In the genomic region with DNA sequence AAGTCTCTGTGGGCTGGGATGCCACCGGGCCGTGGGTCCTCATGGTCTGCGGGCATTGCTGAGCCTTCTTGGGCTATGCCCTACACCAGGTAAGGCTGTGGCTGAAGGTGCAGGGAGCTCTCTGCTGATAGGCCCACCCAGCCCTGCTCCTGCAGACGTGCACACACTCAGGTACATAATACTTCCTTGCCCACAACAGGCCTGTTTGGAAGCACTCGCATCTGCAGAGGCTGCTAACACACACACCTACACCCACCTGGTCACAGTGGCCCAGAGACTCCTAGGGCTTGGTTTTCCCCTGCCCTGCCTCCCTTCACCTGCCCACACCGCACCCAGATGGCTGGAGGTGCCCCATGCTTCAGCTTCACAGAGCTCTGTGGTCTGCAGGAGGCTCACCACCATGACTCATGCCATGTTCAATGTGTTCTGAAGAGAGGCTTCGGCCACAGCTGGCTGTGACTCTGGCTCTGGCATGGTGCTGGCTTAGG, we compare ENCODE assay signal across 11 cellular contexts.
DNase-seq lines count a peak whose midpoint lies in the region; ATAC-seq and TF ChIP-seq lines count a peak whose summit lies in the region.
"Had no signal": no experiment of that assay in that cellular context is flagged by ENCODE, and none has a peak within 500 bp of the region (broad histone marks: within the 10 kb centered on the region; RNA-seq: fewer than 3 reads in every experiment).

No MANE protein-coding gene starts in this region.

- no peaks in the 10 kb centered on the region for H3K36me3 Mint-ChIP-seq in activated T-helper 1 cell treated with anti-CD3 and anti-CD28 coated beads, Interleukin-12 subunit alpha, Interleukin-12 subunit beta, Interleukin-2, Interleukin-4 antibody, amounts not matched to agents 30 ng/mL and 10 ng/mL and 1 ng/mL, durations not matched to agents 14 hours and 24 hours and 36 hours (ENCODE audit: low read depth)

- no peak overlapping the region for H3K27ac Mint-ChIP-seq in activated T-helper 1 cell treated with anti-CD3 and anti-CD28 coated beads, Interleukin-12 subunit alpha, Interleukin-12 subunit beta, Interleukin-2, Interleukin-4 antibody, amounts not matched to agents 30 ng/mL and 10 ng/mL and 1 ng/mL, durations not matched to agents 14 hours and 24 hours and 36 hours

- no peaks in the 10 kb centered on the region for H3K9me3 ChIP-seq in SJSA1 (replicated peaks)
- H3K9me3 ChIP-seq: psoas muscle, upper lobe of left lung had no signal

- H3K4me3 ChIP-seq in SJSA1: no peak overlapping the region
- H3K4me3 ChIP-seq in coronary artery: no peak overlapping the region
- H3K4me3 ChIP-seq: psoas muscle, upper lobe of left lung had no signal

- H3K4me1 ChIP-seq in SJSA1 (replicated peaks): peaks cover 34% of the 10 kb centered on the region
- H3K4me1 ChIP-seq: psoas muscle had no signal

- H3K9me3 Mint-ChIP-seq in activated T-helper 1 cell treated with anti-CD3 and anti-CD28 coated beads, Interleukin-12 subunit alpha, Interleukin-12 subunit beta, Interleukin-2, Interleukin-4 antibody, amounts not matched to agents 30 ng/mL and 10 ng/mL and 1 ng/mL, durations not matched to agents 14 hours and 24 hours and 36 hours: no peaks in the 10 kb centered on the region

- ATAC-seq in activated CD4-positive, CD25-positive, alpha-beta regulatory T cell treated with anti-CD3 and anti-CD28 coated beads, Interleukin-2, amount 50 U/mL, for 24 hours: peak; percentile 49 to 71
- ATAC-seq in GM19452 (IDR thresholded peaks at IDR 0.05; ENCODE audit: unreplicated experiment) (no peak), HG02938 (IDR thresholded peaks at IDR 0.05; ENCODE audit: unreplicated experiment) (no peak)
- ATAC-seq: psoas muscle had no signal

- H3K27me3 Mint-ChIP-seq in activated T-helper 1 cell treated with anti-CD3 and anti-CD28 coated beads, Interleukin-12 subunit alpha, Interleukin-12 subunit beta, Interleukin-2, Interleukin-4 antibody, amounts not matched to agents 30 ng/mL and 10 ng/mL and 1 ng/mL, durations not matched to agents 14 hours and 24 hours and 36 hours (ENCODE audit: insufficient read depth): peaks cover 7% of the 10 kb centered on the region

- peaks cover 4% of the 10 kb centered on the region for H3K4me1 Mint-ChIP-seq in activated T-helper 1 cell treated with anti-CD3 and anti-CD28 coated beads, Interleukin-12 subunit alpha, Interleukin-12 subunit beta, Interleukin-2, Interleukin-4 antibody, amounts not matched to agents 30 ng/mL and 10 ng/mL and 1 ng/mL, durations not matched to agents 14 hours and 24 hours and 36 hours (ENCODE audit: low read depth)

- no peak for TF ChIP-seq CTCF in coronary artery (IDR thresholded peaks at IDR 0.05)

- H3K27ac ChIP-seq in SJSA1 (no peak overlapping the region), coronary artery (no peak overlapping the region)
- H3K27ac ChIP-seq: psoas muscle, upper lobe of left lung, VCaP had no signal

- DNase-seq in activated CD4-positive, CD25-positive, alpha-beta regulatory T cell (lab: John Stamatoyannopoulos, UW): no peak
- DNase-seq in SJSA1 (ENCODE audit: low read depth in 1 of 2, low spot score in 2 of 2) (peak; percentile 34 to 63), coronary artery (ENCODE audit: low spot score) (peak; percentile 64)
- peak; percentile 1 for DNase-seq in stimulated activated CD4-positive, alpha-beta T cell treated with anti-CD3 and anti-CD28 coated beads, Interleukin-4, amount 100 ng/mL, for 1 hour
- no peak for DNase-seq in activated T-helper 1 cell treated with anti-CD3 and anti-CD28 coated beads, Interleukin-12 subunit alpha, Interleukin-12 subunit beta, Interleukin-2, Interleukin-4 antibody, amounts not matched to agents 30 ng/mL and 10 ng/mL and 1 ng/mL, durations not matched to agents 14 hours and 24 hours and 36 hours (ENCODE audit: low spot score)

- H3K4me3 Mint-ChIP-seq in activated T-helper 1 cell treated with anti-CD3 and anti-CD28 coated beads, Interleukin-12 subunit alpha, Interleukin-12 subunit beta, Interleukin-2, Interleukin-4 antibody, amounts not matched to agents 30 ng/mL and 10 ng/mL and 1 ng/mL, durations not matched to agents 14 hours and 24 hours and 36 hours: no peak overlapping the region

- no peaks in the 10 kb centered on the region for H3K27me3 ChIP-seq in SJSA1 (replicated peaks)
- H3K27me3 ChIP-seq: upper lobe of left lung had no signal

- intact Hi-C loops in activated T-helper 1 cell treated with anti-CD3 and anti-CD28 coated beads, Interleukin-12 subunit alpha, Interleukin-12 subunit beta, Interleukin-2, Interleukin-4 antibody, amounts not matched to agents 30 ng/mL and 10 ng/mL and 1 ng/mL, durations not matched to agents 14 hours and 24 hours and 36 hours (cut with micrococcal nuclease): no loop called here

- no peaks in the 10 kb centered on the region for H3K36me3 ChIP-seq in SJSA1

Comparison
In these comparisons a context has a peak if more than half of its experiments do, and no peak if none do; other contexts are left out.
1. ATAC-seq: peak in activated CD4-positive, CD25-positive, alpha-beta regulatory T cell treated with anti-CD3 and anti-CD28 coated beads, Interleukin-2, amount 50 U/mL, for 24 hours (2 of 2); none in GM19452 (single experiment) and HG02938 (single experiment).
2. DNase-seq: peak in SJSA1 (2 of 2), coronary artery (single experiment) and stimulated activated CD4-positive, alpha-beta T cell treated with anti-CD3 and anti-CD28 coated beads, Interleukin-4, amount 100 ng/mL, for 1 hour (single experiment); none in activated CD4-positive, CD25-positive, alpha-beta regulatory T cell (0 of 4) and activated T-helper 1 cell treated with anti-CD3 and anti-CD28 coated beads, Interleukin-12 subunit alpha, Interleukin-12 subunit beta, Interleukin-2, Interleukin-4 antibody, amounts not matched to agents 30 ng/mL and 10 ng/mL and 1 ng/mL, durations not matched to agents 14 hours and 24 hours and 36 hours (single experiment).